8 cellular contexts compared by ENCODE assay signal in genomic region chr6:129671442-129672344, GRCh38. TPM values are rescaled to one million over a fixed set of nuclear protein-coding genes. Genes with fewer than 3 reads are reported as not detected.
DNase-seq lines count a peak whose midpoint lies in the region; ATAC-seq and TF ChIP-seq lines count a peak whose summit lies in the region.

No MANE protein-coding gene starts in this region.

- no peak for TF ChIP-seq CTCF in type B pancreatic cell (conservative IDR thresholded peaks at IDR 0.05)

- H3K79me1 ChIP-seq in mesendoderm (ENCODE audit: low read length), result no peaks in the 10 kb centered on the region

- no peak overlapping the region for H3K23ac ChIP-seq in mesendoderm (ENCODE audit: low read length)

- no peaks in the 10 kb centered on the region for H3K4me1 ChIP-seq in mesendoderm (ENCODE audit: control insufficient read depth, low read depth, low read length)
- peaks cover 2 to 40% (median 16%) of the 10 kb centered on the region in 5 donors for H3K4me1 ChIP-seq in subcutaneous abdominal adipose tissue (ENCODE audit: control insufficient read depth in 5 of 5, insufficient read depth in 5 of 5, low read length in 5 of 5)

- no peaks in the 10 kb centered on the region for H3K27me3 ChIP-seq in mesendoderm (ENCODE audit: insufficient read depth, low read length, poor library complexity)
- no peaks in the 10 kb centered on the region for H3K27me3 ChIP-seq in subcutaneous abdominal adipose tissue (ENCODE audit: control insufficient read depth in 5 of 5, insufficient read depth in 4 of 5, low read length in 5 of 5)

- no peak overlapping the region for H3K9ac ChIP-seq in SK-N-MC (ENCODE audit: insufficient read length)
- no peak overlapping the region for H3K9ac ChIP-seq in mesendoderm (ENCODE audit: low read length)
- H3K9ac ChIP-seq in subcutaneous abdominal adipose tissue (ENCODE audit: low read length in 5 of 5), result no peak overlapping the region

- no peak overlapping the region for H3K27ac Mint-ChIP-seq in type B pancreatic cell

- H3K79me2 ChIP-seq in mesendoderm (ENCODE audit: control insufficient read depth, insufficient read depth, low read length), result no peaks in the 10 kb centered on the region

- no peak for DNase-seq in SK-N-MC (ENCODE audit: low read depth, low spot score)
- peak; percentile 25 for DNase-seq in amniotic epithelial cell (ENCODE audit: low read depth)
- peak; percentile 65 for DNase-seq in mesendoderm
- DNase-seq in NCI-H1092 treated with DMSO at 0.1 percent for 48 hours (lab: John Stamatoyannopoulos, UW), result no peak
- DNase-seq in type B pancreatic cell (ENCODE audit: extremely low spot score, unreplicated experiment), result no peak

- ATAC-seq in GM18909 (IDR thresholded peaks at IDR 0.05; ENCODE audit: poor library complexity, unreplicated experiment) (peak; percentile 89), HG03045 (IDR thresholded peaks at IDR 0.05; ENCODE audit: unreplicated experiment) (peak; percentile 81)

- H3K4me2 ChIP-seq in mesendoderm (ENCODE audit: low read length), result no peak overlapping the region

- no peak overlapping the region for H2BK120ac ChIP-seq in mesendoderm (ENCODE audit: low read depth, low read length)

- no CpG with 5 or more reads among the region's 10 CpGs for WGBS in mesendoderm (ENCODE audit: extremely low coverage, insufficient coverage, low lambda C conversion rate)

- peak overlapping the region; percentile 80 for H3K27ac ChIP-seq in SK-N-MC
- no peak overlapping the region for H3K27ac ChIP-seq in mesendoderm (ENCODE audit: low read depth, low read length)
- peak overlapping the region; percentile 69 for H3K27ac ChIP-seq in subcutaneous abdominal adipose tissue (ENCODE audit: low read depth, low read length)

- no peak overlapping the region for H3K18ac ChIP-seq in mesendoderm (ENCODE audit: low read length)

- H3K4me3 ChIP-seq in SK-N-MC, result no peak overlapping the region
- H3K4me3 ChIP-seq in mesendoderm (ENCODE audit: low read length), result no peak overlapping the region
- H3K4me3 ChIP-seq in subcutaneous abdominal adipose tissue (ENCODE audit: low read depth in 1 of 5, low read length in 5 of 5), result peak overlapping the region in 1 of 5 donors; percentile 11

- H2BK15ac ChIP-seq in mesendoderm (replicated peaks; ENCODE audit: low read depth), result no peak overlapping the region

- H3K27me3 Mint-ChIP-seq in type B pancreatic cell, result no peaks in the 10 kb centered on the region

- H3K36me3 ChIP-seq in SK-N-MC (ENCODE audit: insufficient read depth, low read length), result no peaks in the 10 kb centered on the region
- H3K36me3 ChIP-seq in mesendoderm (ENCODE audit: control insufficient read depth, insufficient read depth, low read length), result no peaks in the 10 kb centered on the region
- H3K36me3 ChIP-seq in subcutaneous abdominal adipose tissue (ENCODE audit: control insufficient read depth in 5 of 5, insufficient read depth in 5 of 5, low read length in 5 of 5), result no peaks in the 10 kb centered on the region

- H3K4ac ChIP-seq in mesendoderm (ENCODE audit: low read depth, low read length), result no peak overlapping the region

- no peak overlapping the region for H2AK5ac ChIP-seq in mesendoderm (ENCODE audit: low read length)

- peaks cover 7% of the 10 kb centered on the region for H3K9me3 Mint-ChIP-seq in type B pancreatic cell

- H3K36me3 Mint-ChIP-seq in type B pancreatic cell, result no peaks in the 10 kb centered on the region

- no peak overlapping the region for H3K4me3 Mint-ChIP-seq in type B pancreatic cell

- H4K5ac ChIP-seq in mesendoderm (ENCODE audit: low read length), result no peak overlapping the region

- peak overlapping the region; percentile 40 for H3K56ac ChIP-seq in mesendoderm (ENCODE audit: low read length)

- H3K4me1 Mint-ChIP-seq in type B pancreatic cell (ENCODE audit: unreplicated experiment), result peaks cover 27% of the 10 kb centered on the region

- no peaks in the 10 kb centered on the region for H3K9me3 ChIP-seq in SK-N-MC (ENCODE audit: low read depth, low read length)
- no peaks in the 10 kb centered on the region for H3K9me3 ChIP-seq in subcutaneous abdominal adipose tissue (ENCODE audit: control insufficient read depth in 5 of 5, low read length in 5 of 5)

- no peak overlapping the region for H4K8ac ChIP-seq in mesendoderm (ENCODE audit: low read depth, low read length)

- no peak overlapping the region for H2BK5ac ChIP-seq in mesendoderm (ENCODE audit: low read length)

RNA-seq across cellular contexts. Expression of gene ARHGAP18, which starts 38.3 kb away (rescaled TPM):
- polyA plus RNA-seq in mesendoderm (2013, experiment 1 of 2), result 5.2 TPM
- polyA plus RNA-seq in mesendoderm (2013, experiment 2 of 2), result 4.9 TPM
- total RNA-seq in type B pancreatic cell (ENCODE audit: low replicate concordance), result 9.2 and 12.0 TPM in 2 replicates

Comparison
In these comparisons a context has a peak if more than half of its experiments do, and no peak if none do; other contexts are left out.
1. DNase-seq: peak in amniotic epithelial cell (single experiment) and mesendoderm (single experiment); none in SK-N-MC (single experiment), NCI-H1092 treated with DMSO at 0.1 percent for 48 hours (single experiment) and type B pancreatic cell (single experiment).